26 cellular contexts compared by ENCODE assay signal in genomic region chr10:79326361-79327089, GRCh38. TPM values are rescaled to one million over a fixed set of nuclear protein-coding genes. Genes with fewer than 3 reads are reported as not detected.
DNase-seq lines count a peak whose midpoint lies in the region; ATAC-seq, FAIRE-seq and TF ChIP-seq lines count a peak whose summit lies in the region.
"Had no signal": no experiment of that assay in that cellular context is flagged by ENCODE, and none has a peak within 500 bp of the region (broad histone marks: within the 10 kb centered on the region; RNA-seq: fewer than 3 reads in every experiment).

No MANE protein-coding gene starts in this region.

- ATAC-seq in Right ventricle myocardium superior (ENCODE audit: poor library complexity) = no peak
- no peak for ATAC-seq in right cardiac atrium
- no peak for ATAC-seq in naive thymus-derived CD8-positive, alpha-beta T cell
- no peak for ATAC-seq in body of pancreas
- ATAC-seq: SK-N-SH treated with all-trans-retinoic acid at 6 μM for 48 hours had no signal

- no peak overlapping the region for H3K27ac ChIP-seq in right cardiac atrium (ENCODE audit: low read length)
- no peak overlapping the region for H3K27ac ChIP-seq in transverse colon
- H3K27ac ChIP-seq in body of pancreas = no peak overlapping the region
- H3K27ac ChIP-seq: 22Rv1, KMS-11, SJCRH30 had no signal

- H3K27me3 ChIP-seq in right cardiac atrium (ENCODE audit: control insufficient read depth, insufficient read depth) (no peaks in the 10 kb centered on the region), bronchial epithelial cell (ENCODE audit: control insufficient read depth, insufficient read depth, low read length) (no peaks in the 10 kb centered on the region), transverse colon (no peaks in the 10 kb centered on the region), body of pancreas (no peaks in the 10 kb centered on the region)
- H3K27me3 ChIP-seq: BE2C, SJCRH30 had no signal

- H3K4me3 Mint-ChIP-seq in naive thymus-derived CD8-positive, alpha-beta T cell = no peak overlapping the region
- H3K4me3 Mint-ChIP-seq: CD8-positive, alpha-beta memory T cell had no signal

- FAIRE-seq in HTR-8/SVneo (lab: Jason Lieb, UNC) = peak; percentile 92
- FAIRE-seq in bronchial epithelial cell (lab: Jason Lieb, UNC) = peak; percentile 83

- in situ Hi-C loops in transverse colon (cut with MboI; ENCODE audit: low pct_ligation_motif_present in 1 of 4, low pct_unique_long_range_greater_than_20kb in 1 of 4, low sequenced_read_pairs in 3 of 4) = no loop called here

- no peak for TF ChIP-seq EP300 in transverse colon (IDR thresholded peaks at IDR 0.05; ENCODE audit: low read depth)

- DNase-seq in Right ventricle myocardium superior (peak; percentile 6), right cardiac atrium (no peak), HTR-8/SVneo (ENCODE audit: insufficient read length, low spot score) (no peak), bronchial epithelial cell (ENCODE audit: low read depth) (no peak), transverse colon (no peak), body of pancreas (no peak)
- no peak for DNase-seq in naive thymus-derived CD8-positive, alpha-beta T cell
- DNase-seq: ACHN; BE2C; CD8-positive, alpha-beta memory T cell; DMS 273 treated with DMSO at 0.1 percent for 48 hours; DMS79 treated with DMSO at 0.1 percent for 48 hours; GF-D8; GOT3; HCEC 1CT; NCI-H1092; NCI-H1436; NCI-H187; NCI-H2171 treated with DMSO at 0.1 percent for 48 hours; NCI-H524 treated with DMSO at 0.1 percent for 48 hours; NCI-H774; SJCRH30 had no signal

- POLR2A ChIA-PET in naive thymus-derived CD8-positive, alpha-beta T cell (lab: Charles Lee) = interaction anchor here (0.8 to 1.1 kb wide), 2 partner anchors 11 to 18 kb away, joined by 3 read pairs; no protein-coding TSS in a partner anchor

- 93% methylated on average over 3 of the region's 3 CpGs for WGBS in right cardiac atrium
- WGBS in transverse colon (ENCODE audit: low coverage in 1 of 2), 2 donors = 73 to 91% methylated on average over 2 to 3 of the region's 3 CpGs
- WGBS in body of pancreas, 2 donors = 80 to 91% methylated on average over 3 of the region's 3 CpGs

- H3K36me3 Mint-ChIP-seq in naive thymus-derived CD8-positive, alpha-beta T cell = no peaks in the 10 kb centered on the region
- H3K36me3 Mint-ChIP-seq: CD8-positive, alpha-beta memory T cell had no signal

- H3K4me1 Mint-ChIP-seq in naive thymus-derived CD8-positive, alpha-beta T cell = peaks cover 21 to 40% (median 28%) of the 10 kb centered on the region in 4 donors

- H3K4me3 ChIP-seq in right cardiac atrium (ENCODE audit: low read length) (no peak overlapping the region), bronchial epithelial cell (ENCODE audit: low read depth, low read length) (no peak overlapping the region), transverse colon (no peak overlapping the region), body of pancreas (no peak overlapping the region)
- H3K4me3 ChIP-seq: SJCRH30 had no signal

- H3K36me3 ChIP-seq in bronchial epithelial cell (ENCODE audit: control insufficient read depth, insufficient read depth, low read length) (no peaks in the 10 kb centered on the region), transverse colon (no peaks in the 10 kb centered on the region), body of pancreas (replicated peaks in 1 of 2; ENCODE audit: insufficient read depth in 1 of 2, low read depth in 2 of 2) (no peaks in the 10 kb centered on the region)
- H3K36me3 ChIP-seq: BE2C, SJCRH30 had no signal

- no peak for TF ChIP-seq CTCF in bronchial epithelial cell (IDR thresholded peaks at IDR 0.05; ENCODE audit: insufficient read depth, low read length, severe bottlenecking)
- no peak for TF ChIP-seq CTCF in transverse colon (IDR thresholded peaks at IDR 0.05)
- no peak for TF ChIP-seq CTCF in body of pancreas (IDR thresholded peaks at IDR 0.05)

- TF ChIP-seq POLR2A in transverse colon (IDR thresholded peaks at IDR 0.05) = no peak
- no peak for TF ChIP-seq POLR2A in body of pancreas (IDR thresholded peaks at IDR 0.05)

- H3K27me3 Mint-ChIP-seq in naive thymus-derived CD8-positive, alpha-beta T cell = no peaks in the 10 kb centered on the region

- no peaks in the 10 kb centered on the region for H3K9me3 ChIP-seq in right cardiac atrium (ENCODE audit: control insufficient read depth, low read length)
- no peaks in the 10 kb centered on the region for H3K9me3 ChIP-seq in transverse colon
- no peaks in the 10 kb centered on the region for H3K9me3 ChIP-seq in body of pancreas
- H3K9me3 ChIP-seq: BE2C, SJCRH30 had no signal

- intact Hi-C loops in Right ventricle myocardium superior (cut with DNase I) = no loop called here
- intact Hi-C loops in right cardiac atrium (cut with DNase I) = no loop called here
- intact Hi-C loops in transverse colon (cut with DNase I; ENCODE audit: low total_unique reads) = no loop called here
- intact Hi-C loops in body of pancreas (cut with DNase I) = no loop called here

- H3K4me1 ChIP-seq in right cardiac atrium (ENCODE audit: control insufficient read depth, insufficient read depth, low read length) (no peaks in the 10 kb centered on the region), transverse colon (peaks cover 0 to 29% (median 2%) of the 10 kb centered on the region in 4 donors), body of pancreas (no peaks in the 10 kb centered on the region)

- H3K27ac Mint-ChIP-seq in naive thymus-derived CD8-positive, alpha-beta T cell = no peak overlapping the region

- no peaks in the 10 kb centered on the region for H3K9me3 Mint-ChIP-seq in naive thymus-derived CD8-positive, alpha-beta T cell
- H3K9me3 Mint-ChIP-seq: CD14-positive monocyte; CD8-positive, alpha-beta memory T cell had no signal

RNA-seq across cellular contexts. Expression of gene PPIF, which starts 20.7 kb away (rescaled TPM):
- total RNA-seq in Right ventricle myocardium superior (146 TPM), right cardiac atrium (100 to 1,000 TPM in 3 of 4 donors, 10 to 100 TPM in 1; 91.8 to 121 (median 110) TPM), bronchial epithelial cell (19.5 and 27.1 TPM in 2 replicates), transverse colon (100 to 1,000 TPM in 1 of 4 donors, 10 to 100 TPM in 3; 37.2 to 149 (median 51.6) TPM), body of pancreas (10 to 100 TPM; 19.2 to 67.9 TPM)
- 97.7 TPM for polyA plus RNA-seq in right cardiac atrium
- 10 to 100 TPM; 29.1 to 33.8 TPM for total RNA-seq in naive thymus-derived CD8-positive, alpha-beta T cell
- 10 to 100 TPM in 1 of 3 donors, 1 to 10 TPM in 2; 7.9 to 10.9 (median 8.6) TPM for polyA plus RNA-seq in naive thymus-derived CD8-positive, alpha-beta T cell
